Comparison of ENCODE assay signal across 1 cellular context in genomic region chr3:177106184-177106583, GRCh38.
TF ChIP-seq lines count a peak whose summit lies in the region.

No MANE protein-coding gene starts in this region.

TF ChIP-seq in WTC11, 78 proteins besides CTCF, POLR2A, EP300 and RAD21 (continued from another document):
- no peak for TF ChIP-seq E2F4 (CRISPR knock-in tag; IDR thresholded peaks at IDR 0.05; ENCODE audit: borderline replicate concordance, low read depth)
- no peak for TF ChIP-seq RORB (CRISPR knock-in tag; IDR thresholded peaks at IDR 0.05)
- TF ChIP-seq, protein P1, sequence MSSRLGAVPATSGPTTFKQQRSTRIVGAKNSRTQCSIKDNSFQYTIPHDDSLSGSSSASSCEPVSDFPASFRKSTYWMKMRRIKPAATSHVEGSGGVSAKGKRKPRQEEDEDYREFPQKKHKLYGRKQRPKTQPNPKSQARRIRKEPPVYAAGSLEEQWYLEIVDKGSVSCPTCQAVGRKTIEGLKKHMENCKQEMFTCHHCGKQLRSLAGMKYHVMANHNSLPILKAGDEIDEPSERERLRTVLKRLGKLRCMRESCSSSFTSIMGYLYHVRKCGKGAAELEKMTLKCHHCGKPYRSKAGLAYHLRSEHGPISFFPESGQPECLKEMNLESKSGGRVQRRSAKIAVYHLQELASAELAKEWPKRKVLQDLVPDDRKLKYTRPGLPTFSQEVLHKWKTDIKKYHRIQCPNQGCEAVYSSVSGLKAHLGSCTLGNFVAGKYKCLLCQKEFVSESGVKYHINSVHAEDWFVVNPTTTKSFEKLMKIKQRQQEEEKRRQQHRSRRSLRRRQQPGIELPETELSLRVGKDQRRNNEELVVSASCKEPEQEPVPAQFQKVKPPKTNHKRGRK (CRISPR knock-in tag; IDR thresholded peaks at IDR 0.05; ENCODE audit: borderline replicate concordance): no peak
- TF ChIP-seq ZNF416 (CRISPR knock-in tag; IDR thresholded peaks at IDR 0.05): no peak
- no peak for TF ChIP-seq CDX4 (CRISPR knock-in tag; IDR thresholded peaks at IDR 0.05; ENCODE audit: borderline replicate concordance)
- TF ChIP-seq HMGA2 (CRISPR knock-in tag; IDR thresholded peaks at IDR 0.05): no peak
- TF ChIP-seq NR1H2 (CRISPR knock-in tag; IDR thresholded peaks at IDR 0.05): no peak
- no peak for TF ChIP-seq KAT7 (CRISPR knock-in tag; IDR thresholded peaks at IDR 0.05; ENCODE audit: borderline replicate concordance)
- no peak for TF ChIP-seq ELF4 (CRISPR knock-in tag; IDR thresholded peaks at IDR 0.05; ENCODE audit: low read depth)
- TF ChIP-seq ATF2 (CRISPR knock-in tag; IDR thresholded peaks at IDR 0.05; ENCODE audit: borderline replicate concordance, low read depth): no peak
